In the genomic region with DNA sequence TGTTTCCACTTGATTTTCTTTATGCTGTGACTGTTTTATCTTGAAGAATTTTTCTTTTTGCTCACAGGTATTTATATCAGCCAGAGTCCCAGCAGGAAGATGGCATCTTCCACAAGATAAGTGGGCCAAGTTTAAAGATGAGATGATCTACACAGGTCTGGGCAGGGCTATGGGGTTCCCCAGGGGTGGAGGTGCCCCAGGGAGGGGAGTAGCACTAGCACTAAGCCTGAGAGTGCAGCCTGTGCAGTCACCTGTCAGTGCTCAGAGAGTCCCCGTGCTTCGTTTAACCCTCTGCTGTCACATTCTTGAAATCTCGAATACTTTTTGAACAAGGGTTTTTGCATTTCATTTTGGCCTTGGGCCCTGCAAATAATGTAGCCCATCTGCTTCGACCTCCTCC, we compare ENCODE assay signal across 22 cellular contexts.
DNase-seq lines count a peak whose midpoint lies in the region; ATAC-seq, FAIRE-seq and TF ChIP-seq lines count a peak whose summit lies in the region.
"Had no signal": no experiment of that assay in that cellular context is flagged by ENCODE, and none has a peak within 500 bp of the region (broad histone marks: within the 10 kb centered on the region; RNA-seq: fewer than 3 reads in every experiment).

No MANE protein-coding gene starts in this region.

- peak; percentile 24 for DNase-seq in NCI-H2171 treated with DMSO at 0.1 percent for 48 hours (lab: John Stamatoyannopoulos, UW)
- no peak for DNase-seq in NCI-H2171 (lab: John Stamatoyannopoulos, UW)
- peak; percentile 55 for DNase-seq in epithelial cell of esophagus (ENCODE audit: low read depth)
- DNase-seq in keratinocyte (ENCODE audit: low read depth, low spot score), result no peak
- DNase-seq in NCI-H774 (lab: John Stamatoyannopoulos, UW), result no peak
- DNase-seq: Caco-2; CD4-positive, CD25-positive, alpha-beta regulatory T cell; CD8-positive, alpha-beta T cell; DMS153; EL; GF-D8; GOT3; HFFc6 had no signal

- no peak overlapping the region for H3K4me3 ChIP-seq in epithelial cell of esophagus (ENCODE audit: low read length)
- no peak overlapping the region for H3K4me3 ChIP-seq in keratinocyte (ENCODE audit: control insufficient read depth in 2 of 3, extremely low read depth in 1 of 3, insufficient read depth in 2 of 3, low read depth in 1 of 3, low read length in 3 of 3)
- H3K4me3 ChIP-seq: BLaER1, HAP-1 had no signal

- no peak for FAIRE-seq in keratinocyte (lab: Jason Lieb, UNC)
- FAIRE-seq: A204.1, GM12891, GM18507, H54 had no signal

- no peaks in the 10 kb centered on the region for H4K20me1 ChIP-seq in keratinocyte (ENCODE audit: control insufficient read depth, extremely low read depth, insufficient read depth, low read length)
- H4K20me1 ChIP-seq: BLaER1 had no signal

- H3K4me1 ChIP-seq in keratinocyte (ENCODE audit: control insufficient read depth, extremely low read depth, insufficient read depth, low read length), result peaks cover 50% of the 10 kb centered on the region
- H3K4me1 ChIP-seq: Caco-2, HAP-1 had no signal

- H3K79me2 ChIP-seq in keratinocyte (ENCODE audit: control insufficient read depth, insufficient read depth, low read length), result no peaks in the 10 kb centered on the region

- peaks cover 9% of the 10 kb centered on the region for H3K9me3 ChIP-seq in keratinocyte (ENCODE audit: control insufficient read depth, low read depth, low read length)

- H2AFZ ChIP-seq in keratinocyte (ENCODE audit: control insufficient read depth, low read length), result no peak overlapping the region

- ATAC-seq in HG02798 (IDR thresholded peaks at IDR 0.05; ENCODE audit: poor library complexity, unreplicated experiment), result no peak
- ATAC-seq: CD8-positive, alpha-beta T cell had no signal

- dilution Hi-C loops in keratinocyte (cut with MboI; ENCODE audit: extremely low pct_ligation_motif_present, low sequenced_read_pairs), result no loop called here

- no peak overlapping the region for H3K4me2 ChIP-seq in keratinocyte (ENCODE audit: control insufficient read depth, extremely low read depth, insufficient read depth, low read depth, low read length)
- H3K4me2 ChIP-seq: BLaER1 had no signal

- TF ChIP-seq CTCF in epithelial cell of esophagus (IDR thresholded peaks at IDR 0.05; ENCODE audit: insufficient read depth, low read depth, low read length, missing control alignments) (no peak), keratinocyte (optimal IDR thresholded peaks at IDR 0.05 in 1 of 3, IDR thresholded peaks at IDR 0.05 in 1 of 3, conservative IDR thresholded peaks at IDR 0.05 in 1 of 3; ENCODE audit: extremely low read depth in 1 of 3, insufficient read depth in 2 of 3, low read length in 3 of 3) (no peak)

- H3K36me3 ChIP-seq in keratinocyte (ENCODE audit: control insufficient read depth in 2 of 2, extremely low read depth in 1 of 2, insufficient read depth in 2 of 2, low read length in 2 of 2), result no peaks in the 10 kb centered on the region
- H3K36me3 ChIP-seq: HAP-1 had no signal

- H3K9ac ChIP-seq in keratinocyte (ENCODE audit: control insufficient read depth, extremely low read depth, insufficient read depth, low read length), result no peak overlapping the region
- H3K9ac ChIP-seq: BLaER1 had no signal

- peak overlapping the region; percentile 88 for H3K27ac ChIP-seq in keratinocyte (ENCODE audit: control insufficient read depth, insufficient read depth, low read length)
- H3K27ac ChIP-seq: 22Rv1, BLaER1, C4-2B had no signal

- no peaks in the 10 kb centered on the region for H3K9me1 ChIP-seq in keratinocyte (ENCODE audit: control insufficient read depth, extremely low read depth, insufficient read depth, low read length)

- H3K27me3 ChIP-seq in keratinocyte (ENCODE audit: control insufficient read depth, extremely low read depth, insufficient read depth, low read length), result no peaks in the 10 kb centered on the region
- H3K27me3 ChIP-seq: BLaER1 had no signal

Comparison
In these comparisons a context has a peak if more than half of its experiments do, and no peak if none do; other contexts are left out.
1. DNase-seq: peak in NCI-H2171 treated with DMSO at 0.1 percent for 48 hours (single experiment) and epithelial cell of esophagus (single experiment); none in NCI-H2171 (single experiment), keratinocyte (single experiment) and NCI-H774 (single experiment).